Comparison of ENCODE assay signal across 1 cellular context in genomic region chr17:13395346-13395745, GRCh38.
TF ChIP-seq lines count a peak whose summit lies in the region.

No MANE protein-coding gene starts in this region.

TF ChIP-seq in GM23338, 12 proteins besides CTCF, POLR2A, EP300 and RAD21 (continued from another document):
- TF ChIP-seq REST (IDR thresholded peaks at IDR 0.05; ENCODE audit: unreplicated experiment) (no peak), ZNF462 (CRISPR knock-in tag; IDR thresholded peaks at IDR 0.05) (no peak), EZH2phosphoT487 (IDR thresholded peaks at IDR 0.05; ENCODE audit: unreplicated experiment) (no peak), STAT1 (IDR thresholded peaks at IDR 0.05; ENCODE audit: unreplicated experiment) (no peak), ZNF114 (CRISPR knock-in tag; IDR thresholded peaks at IDR 0.05) (no peak), NANOG (IDR thresholded peaks at IDR 0.05; ENCODE audit: borderline replicate concordance) (no peak), EZH2 (IDR thresholded peaks at IDR 0.05; ENCODE audit: low read depth, unreplicated experiment) (no peak), CREB1 (CRISPR knock-in tag; IDR thresholded peaks at IDR 0.05; ENCODE audit: low read depth) (no peak), JUNB (IDR thresholded peaks at IDR 0.05; ENCODE audit: unreplicated experiment) (no peak)
